In the genomic region with DNA sequence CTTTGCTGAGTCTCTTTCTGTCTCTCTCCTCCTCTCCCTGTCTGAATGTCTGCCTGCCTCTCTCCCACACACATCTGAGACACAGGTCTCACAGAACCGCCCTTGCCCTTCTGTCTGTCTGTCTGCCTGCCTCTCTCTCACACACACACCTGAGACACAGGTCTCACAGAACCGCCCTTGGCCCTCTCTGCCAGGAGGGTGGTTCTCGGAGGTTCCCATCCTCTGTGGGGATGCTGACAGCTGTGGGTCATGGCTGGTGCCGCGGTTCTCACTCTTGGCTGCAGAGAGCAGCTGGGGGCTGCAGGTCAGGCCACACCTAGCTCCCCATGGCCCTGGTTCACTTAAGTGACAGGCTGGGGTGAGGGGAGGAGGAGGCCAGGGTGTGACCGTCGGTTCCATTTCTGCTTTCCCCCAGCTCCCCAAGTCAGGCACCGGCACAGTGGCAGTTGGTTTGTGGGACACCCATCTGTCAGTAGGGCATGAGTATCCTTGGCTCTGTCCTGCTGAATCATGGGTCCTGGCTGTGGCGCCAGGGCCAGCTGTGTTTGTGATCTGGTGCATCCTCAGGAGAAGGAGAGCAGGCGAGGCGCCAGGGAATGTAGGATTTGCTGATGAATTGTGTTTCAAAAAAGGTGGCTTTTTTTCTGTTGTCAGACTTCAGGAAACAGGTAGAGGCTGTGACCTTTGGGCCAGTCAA, we compare ENCODE assay signal across 10 cellular contexts. TPM values are rescaled to one million over a fixed set of nuclear protein-coding genes. Genes with fewer than 3 reads are reported as not detected.
A peak's percentile ranks its signal among the peaks of the same experiment; 100 is the strongest.
DNase-seq lines count a peak whose midpoint lies in the region; ATAC-seq and TF ChIP-seq lines count a peak whose summit lies in the region.
"Had no signal": no experiment of that assay in that cellular context is flagged by ENCODE, and none has a peak within 500 bp of the region (broad histone marks: within the 10 kb centered on the region; RNA-seq: fewer than 3 reads in every experiment).

No MANE protein-coding gene starts in this region.

- H3K79me2 ChIP-seq in DND-41 (ENCODE audit: insufficient read depth, low read length) (no peaks in the 10 kb centered on the region), hepatocyte (no peaks in the 10 kb centered on the region)

- peaks cover 0 to 11% (median 0%) of the 10 kb centered on the region in 11 experiments; a peak in 1 of 22 replicates for H4K20me1 ChIP-seq in BLaER1 treated with 17β-estradiol and CSF1 and Interleukin-3, amounts not matched to agents 10 nM and 100 nM
- no peaks in the 10 kb centered on the region for H4K20me1 ChIP-seq in DND-41 (ENCODE audit: insufficient read depth, low read length)
- H4K20me1 ChIP-seq in hepatocyte (ENCODE audit: insufficient read depth, poor library complexity, severe bottlenecking): no peaks in the 10 kb centered on the region

- H3K4me2 ChIP-seq in BLaER1 treated with 17β-estradiol and CSF1 and Interleukin-3, amounts not matched to agents 10 nM and 100 nM: peak overlapping the region in 10 of 11 experiments; percentile 85 to 99 (median 96); a peak in 14 of 22 replicates
- H3K4me2 ChIP-seq in DND-41 (ENCODE audit: insufficient read depth, low read length): peak overlapping the region; percentile 86
- H3K4me2 ChIP-seq in hepatocyte: peak overlapping the region; percentile 98

- no peak overlapping the region for H3K27ac ChIP-seq in BLaER1 treated with 17β-estradiol and CSF1 and Interleukin-3, amounts not matched to agents 10 nM and 100 nM
- H3K27ac ChIP-seq in DND-41 (ENCODE audit: low read length) (no peak overlapping the region), hepatocyte (no peak overlapping the region), uterus (no peak overlapping the region), left lung (no peak overlapping the region)

- H3K9ac ChIP-seq in BLaER1 treated with 17β-estradiol and CSF1 and Interleukin-3, amounts not matched to agents 10 nM and 100 nM: peak overlapping the region in 3 of 11 experiments; percentile 76 to 86 (median 84); a peak in 4 of 22 replicates
- H3K9ac ChIP-seq in DND-41 (ENCODE audit: low read depth, low read length): peak overlapping the region; percentile 68; the same call in 1 of the 2 replicates

- 88% methylated on average over 11 of the region's 11 CpGs for WGBS in hepatocyte (ENCODE audit: low lambda C conversion rate, missing lambda C conversion rate)

- H2AFZ ChIP-seq in DND-41 (ENCODE audit: low read depth, low read length): peak overlapping the region; percentile 82; the same call in 1 of the 2 replicates
- no peak overlapping the region for H2AFZ ChIP-seq in hepatocyte

- H3K27me3 ChIP-seq in BLaER1 treated with 17β-estradiol and CSF1 and Interleukin-3, amounts not matched to agents 10 nM and 100 nM: peaks cover 22 to 55% (median 43%) of the 10 kb centered on the region in 11 experiments
- H3K27me3 ChIP-seq in DND-41 (ENCODE audit: insufficient read depth, low read length, poor library complexity) (peaks cover 6% of the 10 kb centered on the region), hepatocyte (peaks cover 15% of the 10 kb centered on the region), uterus (no peaks in the 10 kb centered on the region), left lung (peaks cover 0 to 49% of the 10 kb centered on the region in 2 donors)

- DNase-seq in DND-41 (no peak), RPMI8226 (peak; percentile 94), hepatocyte (ENCODE audit: low spot score) (no peak), uterus (no peak), retina (no peak), left lung (no peak), SKM-1 (lab: John Stamatoyannopoulos, UW; ENCODE audit: unreplicated experiment) (no peak)

- no peak for ATAC-seq in DND-41 (ENCODE audit: insufficient read depth, low read depth)
- no peak for ATAC-seq in left lung

- H3K4me1 ChIP-seq in BLaER1 treated with 17β-estradiol and CSF1 and Interleukin-3, amounts not matched to agents 10 nM and 100 nM: peaks cover 9 to 36% (median 19%) of the 10 kb centered on the region in 10 experiments
- peaks cover 20% of the 10 kb centered on the region for H3K4me1 ChIP-seq in DND-41 (ENCODE audit: insufficient read depth, low read length)
- peaks cover 6% of the 10 kb centered on the region for H3K4me1 ChIP-seq in hepatocyte (ENCODE audit: insufficient read depth)
- no peaks in the 10 kb centered on the region for H3K4me1 ChIP-seq in uterus
- H3K4me1 ChIP-seq in left lung: peaks cover 5 to 14% of the 10 kb centered on the region in 2 donors

- H3K9me3 ChIP-seq in BLaER1 treated with 17β-estradiol and CSF1 and Interleukin-3, amounts not matched to agents 10 nM and 100 nM (replicated peaks in 1 of 11): no peaks in the 10 kb centered on the region
- no peaks in the 10 kb centered on the region for H3K9me3 ChIP-seq in DND-41 (ENCODE audit: insufficient read depth, low read length, severe bottlenecking)
- H3K9me3 ChIP-seq in hepatocyte (ENCODE audit: low read depth): no peaks in the 10 kb centered on the region
- H3K9me3 ChIP-seq in uterus: no peaks in the 10 kb centered on the region
- H3K9me3 ChIP-seq in left lung: no peaks in the 10 kb centered on the region
- H3K9me3 ChIP-seq: HAP-1 had no signal

- H3K4me3 ChIP-seq in BLaER1 treated with 17β-estradiol and CSF1 and Interleukin-3, amounts not matched to agents 10 nM and 100 nM: peak overlapping the region in 2 of 10 experiments; percentile 68 to 69; a peak in 3 of 20 replicates
- H3K4me3 ChIP-seq in DND-41 (ENCODE audit: low read depth in 1 of 2, low read length in 2 of 2) (0 out of 4 replicates have a peak overlapping the region, but pooled peaks of 1 of the 2 experiments have one; percentile 60), hepatocyte (no peak overlapping the region), uterus (no peak overlapping the region), left lung (no peak overlapping the region)
- H3K4me3 ChIP-seq: HAP-1 had no signal

- H3K9me2 ChIP-seq in hepatocyte (replicated peaks; ENCODE audit: insufficient read depth): no peaks in the 10 kb centered on the region

- no peak for TF ChIP-seq CTCF in DND-41 (IDR thresholded peaks at IDR 0.05; ENCODE audit: borderline replicate concordance, extremely low read depth, low read length, poor library complexity, severe bottlenecking)
- TF ChIP-seq CTCF in hepatocyte (IDR thresholded peaks at IDR 0.05; ENCODE audit: poor library complexity): no peak
- no peak for TF ChIP-seq CTCF in uterus (IDR thresholded peaks at IDR 0.05)
- no peak for TF ChIP-seq CTCF in left lung (IDR thresholded peaks at IDR 0.05)

- no peak for TF ChIP-seq POLR2A in uterus (IDR thresholded peaks at IDR 0.05)

- intact Hi-C loops in uterus (cut with DNase I; ENCODE audit: low total_unique reads) (no loop called here), left lung (cut with DNase I) (no loop called here)

- no peaks in the 10 kb centered on the region for H3K36me3 ChIP-seq in BLaER1 treated with 17β-estradiol and CSF1 and Interleukin-3, amounts not matched to agents 10 nM and 100 nM
- H3K36me3 ChIP-seq in DND-41 (ENCODE audit: insufficient read depth, low read length) (no peaks in the 10 kb centered on the region), hepatocyte (replicated peaks; ENCODE audit: insufficient read depth, low read depth) (no peaks in the 10 kb centered on the region), uterus (no peaks in the 10 kb centered on the region), left lung (no peaks in the 10 kb centered on the region)
- H3K36me3 ChIP-seq: HAP-1 had no signal

RNA-seq across cellular contexts. Expression of gene CLPTM1L, which starts 42.3 kb away (rescaled TPM):
- total RNA-seq in hepatocyte (99.3 and 130 TPM in 2 replicates), uterus (10 to 100 TPM; 63.2 to 74.3 (median 71.1) TPM), left lung (100 to 1,000 TPM; 169 to 171 TPM)
- 129 and 143 TPM in 2 replicates for polyA plus RNA-seq in hepatocyte

RNA-seq across cellular contexts. Expression of gene SLC6A3, which starts 58.0 kb away (rescaled TPM):
- total RNA-seq in hepatocyte (not detected in 2 replicates), uterus (under 1 TPM in 2 of 4 donors, not detected in 2; 0.07 to 0.15 TPM), left lung (1 to 10 TPM in 1 of 2 donors, under 1 TPM in 1; 0.10 to 4.3 TPM)
- polyA plus RNA-seq in hepatocyte: 1.2 TPM in 1 of 2 replicates, not detected in the other
- total RNA-seq: kidney epithelial cell had no signal
